18 cellular contexts compared by ENCODE assay signal in the genomic region with DNA sequence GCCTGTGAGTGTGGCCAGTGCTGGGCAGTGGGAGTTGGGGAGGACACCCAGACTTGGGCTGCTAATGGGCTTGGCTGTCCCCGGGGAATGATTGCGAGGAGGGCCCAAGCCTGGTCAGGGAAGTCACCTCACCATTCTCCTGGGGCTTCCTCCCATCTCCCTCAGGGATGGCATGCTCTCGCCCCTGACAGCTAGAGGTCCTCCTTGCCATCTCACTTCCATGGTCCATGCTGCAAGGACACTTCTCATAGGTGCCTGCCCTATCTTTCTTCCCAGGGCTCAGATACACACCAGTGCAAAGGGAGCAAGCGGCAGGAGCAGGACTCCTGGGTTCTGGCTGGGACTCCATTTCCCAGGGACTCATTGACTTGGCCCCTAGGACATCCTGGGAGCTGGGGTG. TPM values are rescaled to one million over a fixed set of nuclear protein-coding genes. Genes with fewer than 3 reads are reported as not detected.
A peak's percentile ranks its signal among the peaks of the same experiment; 100 is the strongest.
DNase-seq lines count a peak whose midpoint lies in the region; ATAC-seq and TF ChIP-seq lines count a peak whose summit lies in the region.
"Had no signal": no experiment of that assay in that cellular context is flagged by ENCODE, and none has a peak within 500 bp of the region (broad histone marks: within the 10 kb centered on the region; RNA-seq: fewer than 3 reads in every experiment).

No MANE protein-coding gene starts in this region.

- POLR2A ChIA-PET in HEK293 (lab: Yijun Ruan, JAX): no interaction called here

- H3K27me3 Mint-ChIP-seq in T-helper 2 cell treated with Interferon-gamma antibody and Interleukin-4, amounts not matched to agents 5 μg/mL and 100 μg/mL, for 36 hours (ENCODE audit: low read depth): peaks cover 11% of the 10 kb centered on the region
- peaks cover 23% of the 10 kb centered on the region for H3K27me3 Mint-ChIP-seq in HFFc6 (ENCODE audit: insufficient read depth)

- H3K36me3 Mint-ChIP-seq in T-helper 2 cell treated with Interferon-gamma antibody and Interleukin-4, amounts not matched to agents 5 μg/mL and 100 μg/mL, for 36 hours (ENCODE audit: low read depth): no peaks in the 10 kb centered on the region
- H3K36me3 Mint-ChIP-seq in HFFc6 (ENCODE audit: low read depth): no peaks in the 10 kb centered on the region

- peak overlapping the region; percentile 81 for H3K27ac Mint-ChIP-seq in T-helper 2 cell treated with Interferon-gamma antibody and Interleukin-4, amounts not matched to agents 5 μg/mL and 100 μg/mL, for 36 hours
- H3K27ac Mint-ChIP-seq in HFFc6: no peak overlapping the region
- H3K27ac Mint-ChIP-seq: CD4-positive, alpha-beta memory T cell had no signal

- CTCF ChIA-PET in HEK293 (lab: Yijun Ruan, JAX): interaction anchor here (1.5 to 2.5 kb wide), 3 partner anchors 25 to 28 kb away, joined by 3 to 19 read pairs (median 13); no protein-coding TSS in a partner anchor

- H3K4me3 ChIP-seq in HEK293 (ENCODE audit: low read depth, low read length): no peak overlapping the region
- H3K4me3 ChIP-seq in RWPE2 (ENCODE audit: severe bottlenecking): no peak overlapping the region
- H3K4me3 ChIP-seq: PC-9 had no signal

- H3K27ac ChIP-seq in HEK293 (ENCODE audit: extremely low read depth, low read depth, low read length): no peak overlapping the region
- H3K27ac ChIP-seq in RWPE2 (ENCODE audit: poor library complexity, severe bottlenecking): no peak overlapping the region
- no peak overlapping the region for H3K27ac ChIP-seq in foreskin keratinocyte
- H3K27ac ChIP-seq: PC-9 had no signal

- peaks cover 63% of the 10 kb centered on the region for H3K4me1 Mint-ChIP-seq in T-helper 2 cell treated with Interferon-gamma antibody and Interleukin-4, amounts not matched to agents 5 μg/mL and 100 μg/mL, for 36 hours (ENCODE audit: low read depth)
- peaks cover 10% of the 10 kb centered on the region for H3K4me1 Mint-ChIP-seq in HFFc6 (ENCODE audit: low read depth)

- peak overlapping the region; percentile 81 for H3K4me3 Mint-ChIP-seq in T-helper 2 cell treated with Interferon-gamma antibody and Interleukin-4, amounts not matched to agents 5 μg/mL and 100 μg/mL, for 36 hours
- no peak overlapping the region for H3K4me3 Mint-ChIP-seq in HFFc6
- H3K4me3 Mint-ChIP-seq: CD4-positive, alpha-beta memory T cell had no signal

- H3K36me3 ChIP-seq in HEK293 (ENCODE audit: control insufficient read depth in 2 of 2, insufficient read depth in 1 of 2, low read length in 2 of 2): no peaks in the 10 kb centered on the region
- no peaks in the 10 kb centered on the region for H3K36me3 ChIP-seq in RWPE2 (ENCODE audit: low read depth)

- H3K9me3 Mint-ChIP-seq in T-helper 2 cell treated with Interferon-gamma antibody and Interleukin-4, amounts not matched to agents 5 μg/mL and 100 μg/mL, for 36 hours: no peaks in the 10 kb centered on the region
- no peaks in the 10 kb centered on the region for H3K9me3 Mint-ChIP-seq in HFFc6
- H3K9me3 Mint-ChIP-seq: CD4-positive, alpha-beta memory T cell had no signal

- ATAC-seq in RWPE2 (ENCODE audit: low read depth) (no peak), foreskin keratinocyte (no peak)
- ATAC-seq: HepG2, Right ventricle myocardium inferior had no signal

- H3K27me3 ChIP-seq in RWPE2 (ENCODE audit: insufficient read depth, poor library complexity, severe bottlenecking) (peaks cover 20% of the 10 kb centered on the region), foreskin keratinocyte (peaks cover 47% of the 10 kb centered on the region)

- no peak for DNase-seq in T-helper 2 cell treated with Interferon-gamma antibody and Interleukin-4, amounts not matched to agents 5 μg/mL and 100 μg/mL, for 36 hours (ENCODE audit: low spot score)
- DNase-seq in T-helper 2 cell: no peak
- no peak for DNase-seq in RWPE2 (ENCODE audit: low spot score)
- no peak for DNase-seq in foreskin keratinocyte
- no peak for DNase-seq in activated T-cell treated with anti-CD3 and anti-CD28 coated beads for 4 hours
- DNase-seq in HFFc6: no peak
- DNase-seq in NCI-H524 treated with DMSO at 0.1 percent for 48 hours (lab: John Stamatoyannopoulos, UW): no peak
- DNase-seq: ACHN; CD4-positive, alpha-beta memory T cell; GF-D8; NCI-H1930; NCI-H2171 treated with DMSO at 0.1 percent for 48 hours; PC-9 had no signal

- TF ChIP-seq CTCF in HEK293 (tag by site-specific recombination; IDR thresholded peaks at IDR 0.05) (peak; percentile 38; the same call in 1 of the 2 replicates), RWPE2 (IDR thresholded peaks at IDR 0.05; ENCODE audit: poor library complexity, severe bottlenecking) (peak; percentile 10), foreskin keratinocyte (conservative IDR thresholded peaks at IDR 0.05) (peak; percentile 5), HFFc6 (IDR thresholded peaks at IDR 0.05) (no peak)

- H3K9me3 ChIP-seq in HEK293 (ENCODE audit: control insufficient read depth, insufficient read depth, low read depth, low read length) (no peaks in the 10 kb centered on the region), RWPE2 (ENCODE audit: severe bottlenecking) (no peaks in the 10 kb centered on the region)

- peaks cover 2% of the 10 kb centered on the region; the same call in 1 of the 2 replicates for H3K4me1 ChIP-seq in HEK293 (ENCODE audit: control insufficient read depth, insufficient read depth, low read length)
- H3K4me1 ChIP-seq in RWPE2 (ENCODE audit: insufficient read depth, poor library complexity, severe bottlenecking): no peaks in the 10 kb centered on the region
- no peaks in the 10 kb centered on the region for H3K4me1 ChIP-seq in foreskin keratinocyte

TF ChIP-seq in HEK293, 187 proteins besides CTCF, POLR2A, EP300 and RAD21:
- no peak for TF ChIP-seq ZNF169 (tag by site-specific recombination; IDR thresholded peaks at IDR 0.05)
- 0 out of 2 replicates have a peak, but pooled peaks have one; percentile 20 for TF ChIP-seq ZBTB48 (tag by site-specific recombination; IDR thresholded peaks at IDR 0.05)

RNA-seq across cellular contexts. Expression of gene NTRK1, which starts 4.1 kb away (rescaled TPM):
- total RNA-seq in foreskin keratinocyte: not detected in 2 replicates
- 0.03 TPM in 1 of 2 replicates, not detected in the other for polyA plus RNA-seq in foreskin keratinocyte
- total RNA-seq in HFFc6 (2021; fragmentation: NEBNext Ultra II Directional; extraction: Animal tissue kit (Norgen Biotek cat#: 25700)): under 1 TPM in 1 of 6 experiments, not detected in 5; 0.10 TPM
- total RNA-seq: HepG2, PC-9 had no signal
- polyA plus RNA-seq: CD4-positive, alpha-beta memory T cell; HepG2 had no signal

RNA-seq across cellular contexts. Expression of gene INSRR, which starts 5.9 kb away (rescaled TPM):
- total RNA-seq in foreskin keratinocyte: not detected in 2 replicates
- polyA plus RNA-seq in foreskin keratinocyte: not detected in 2 replicates
- not detected for total RNA-seq in HFFc6 (2021; fragmentation: NEBNext Ultra II Directional; extraction: Animal tissue kit (Norgen Biotek cat#: 25700))
- total RNA-seq: H1, HepG2, PC-9 had no signal
- polyA plus RNA-seq: CD4-positive, alpha-beta memory T cell; HepG2 had no signal

RNA-seq across cellular contexts. Expression of gene PEAR1, which starts 28.7 kb away (rescaled TPM):
- total RNA-seq in foreskin keratinocyte: 6.6 and 7.3 TPM in 2 replicates
- 3.3 and 4.0 TPM in 2 replicates for polyA plus RNA-seq in foreskin keratinocyte
- 10 to 100 TPM in 4 of 6 experiments, 1 to 10 TPM in 2; 3.2 to 23.6 (median 20.2) TPM for total RNA-seq in HFFc6 (2021; fragmentation: NEBNext Ultra II Directional; extraction: Animal tissue kit (Norgen Biotek cat#: 25700))
- polyA plus RNA-seq: CD4-positive, alpha-beta memory T cell had no signal

RNA-seq across cellular contexts. Expression of gene SH2D2A, which starts 48.1 kb away (rescaled TPM):
- 8.4 and 12.1 TPM in 2 replicates for total RNA-seq in foreskin keratinocyte
- 13.7 and 17.3 TPM in 2 replicates for polyA plus RNA-seq in foreskin keratinocyte
- under 1 TPM in 2 of 6 experiments, not detected in 4; 0.09 to 0.17 TPM for total RNA-seq in HFFc6 (2021; fragmentation: NEBNext Ultra II Directional; extraction: Animal tissue kit (Norgen Biotek cat#: 25700))

RNA-seq across cellular contexts. Expression of gene LRRC71, which starts 55.6 kb away (rescaled TPM):
- total RNA-seq in foreskin keratinocyte: not detected in 2 replicates
- polyA plus RNA-seq in foreskin keratinocyte: not detected in 2 replicates
- under 1 TPM in 4 of 6 experiments, not detected in 2; 0.13 to 0.46 (median 0.41) TPM for total RNA-seq in HFFc6 (2021; fragmentation: NEBNext Ultra II Directional; extraction: Animal tissue kit (Norgen Biotek cat#: 25700))
- total RNA-seq: CD4-positive, alpha-beta memory T cell; H1; HepG2; NCI-H460; PC-9; Right ventricle myocardium inferior had no signal
- polyA plus RNA-seq: CD4-positive, alpha-beta memory T cell; HepG2 had no signal
